In genomic region chr10:96172666-96173065, GRCh38 we compare ENCODE assay signal across 38 cellular contexts.
"Had no signal": no experiment of that assay in that cellular context is flagged by ENCODE, and none has a peak within 500 bp of the region (broad histone marks: within the 10 kb centered on the region; RNA-seq: fewer than 3 reads in every experiment).

No MANE protein-coding gene starts in this region.

- H3K27me3 ChIP-seq: adrenal gland, ascending aorta, body of pancreas, brain microvascular endothelial cell, breast epithelium, cardiac muscle cell had no signal

- H3K4me3 ChIP-seq: adrenal gland, ascending aorta, body of pancreas, breast epithelium, cardiac muscle cell had no signal

- H3K27ac Mint-ChIP-seq: activated naive CD4-positive, alpha-beta T cell treated with anti-CD3 and anti-CD28 coated beads for 36 hours; activated naive CD4-positive, alpha-beta T cell treated with anti-CD3 and anti-CD28 coated beads, Interleukin-2, amount 10 ng/mL, durations not matched to agents 7 days and 5 days; activated naive CD4-positive, alpha-beta T cell treated with anti-CD3 and anti-CD28 coated beads, Interleukin-2, amount 50 U/mL, for 24 hours; activated naive CD8-positive, alpha-beta T cell; activated naive CD8-positive, alpha-beta T cell treated with anti-CD3 and anti-CD28 coated beads for 36 hours; activated naive CD8-positive, alpha-beta T cell treated with anti-CD3 and anti-CD28 coated beads, Interleukin-2, amount 10 ng/mL, durations not matched to agents 7 days and 5 days; activated naive CD8-positive, alpha-beta T cell treated with anti-CD3 and anti-CD28 coated beads, Interleukin-2, amount 50 U/mL, for 24 hours; activated T-cell treated with anti-CD3 and anti-CD28 coated beads, Interleukin-2, amount 50 U/mL, for 24 hours; activated T-cell treated with anti-CD3 and anti-CD28 coated beads, Interleukin-2, amount 50 U/mL, for 72 hours; activated T-helper 1 cell treated with anti-CD3 and anti-CD28 coated beads, Interleukin-12 subunit alpha, Interleukin-12 subunit beta, Interleukin-2, Interleukin-4 antibody, amounts not matched to agents 30 ng/mL and 10 ng/mL and 1 ng/mL, durations not matched to agents 14 hours and 24 hours and 36 hours; activated T-helper 17 cell treated with anti-CD3 and anti-CD28 coated beads, Interleukin-2, amount 50 U/mL, for 72 hours; activated T-helper 2 cell treated with anti-CD3 and anti-CD28 coated beads, Interferon-gamma antibody, Interleukin-2, Interleukin-4, amounts not matched to agents 10 μg/mL and 5 μg/mL and 100 μg/mL, durations not matched to agents 14 hours and 24 hours and 36 hours; brain had no signal

- H3K27ac ChIP-seq: adrenal gland, ascending aorta, body of pancreas, brain microvascular endothelial cell, breast epithelium, cardiac muscle cell had no signal

- H3K36me3 ChIP-seq: adrenal gland, ascending aorta, brain microvascular endothelial cell, breast epithelium, cardiac muscle cell had no signal

- H3K4me1 ChIP-seq: adrenal gland, ascending aorta, body of pancreas, breast epithelium had no signal

- DNase-seq: activated effector memory CD4-positive, alpha-beta T cell treated with anti-CD3 and anti-CD28 coated beads, Interleukin-2, amount 50 U/mL, for 16 hours; activated effector memory CD4-positive, alpha-beta T cell treated with Interleukin-2 at 50 U/mL for 16 hours; activated gamma-delta T cell; activated gamma-delta T cell treated with Interleukin-2 at 50 U/mL for 16 hours; activated naive CD4-positive, alpha-beta T cell; activated naive CD4-positive, alpha-beta T cell treated with anti-CD3 and anti-CD28 coated beads for 36 hours; activated naive CD4-positive, alpha-beta T cell treated with anti-CD3 and anti-CD28 coated beads, Interleukin-2, amount 10 ng/mL, durations not matched to agents 7 days and 5 days; activated naive CD4-positive, alpha-beta T cell treated with anti-CD3 and anti-CD28 coated beads, Interleukin-2, amount 50 U/mL, for 16 hours; activated naive CD4-positive, alpha-beta T cell treated with Interleukin-2 at 50 U/mL for 16 hours; activated naive CD8-positive, alpha-beta T cell treated with anti-CD3 and anti-CD28 coated beads for 36 hours; activated naive CD8-positive, alpha-beta T cell treated with anti-CD3 and anti-CD28 coated beads, Interleukin-2, amount 10 ng/mL, durations not matched to agents 7 days and 5 days; activated naive CD8-positive, alpha-beta T cell treated with anti-CD3 and anti-CD28 coated beads, Interleukin-2, amount 50 U/mL, for 24 hours; activated T-cell treated with anti-CD3 and anti-CD28 coated beads, Interleukin-2, amount 50 U/mL, for 1 hour; activated T-cell treated with anti-CD3 and anti-CD28 coated beads, Interleukin-2, amount 50 U/mL, for 24 hours; activated T-cell treated with anti-CD3 and anti-CD28 coated beads, Interleukin-2, amount 50 U/mL, for 4 hours; activated T-cell treated with anti-CD3 and anti-CD28 coated beads, Interleukin-2, amount 50 U/mL, for 48 hours; activated T-cell treated with anti-CD3 and anti-CD28 coated beads, Interleukin-2, amount 50 U/mL, for 72 hours; adrenal gland; amniotic stem cell; amygdala; anterior cingulate cortex; aorta; body of pancreas; brain microvascular endothelial cell; caudate nucleus; central memory CD4-positive, alpha-beta T cell; cerebellar nuclear complex had no signal

- FAIRE-seq: astrocyte, bronchial epithelial cell had no signal

- H3K36me3 Mint-ChIP-seq: activated naive CD4-positive, alpha-beta T cell treated with anti-CD3 and anti-CD28 coated beads, Interleukin-2, amount 10 ng/mL, durations not matched to agents 7 days and 5 days had no signal

- ATAC-seq: activated naive CD8-positive, alpha-beta T cell treated with anti-CD3 and anti-CD28 coated beads, Interleukin-2, amount 50 U/mL, for 24 hours; activated T-cell treated with anti-CD3 and anti-CD28 coated beads, Interleukin-2, amount 50 U/mL, for 4 hours; activated T-cell treated with anti-CD3 and anti-CD28 coated beads, Interleukin-2, amount 50 U/mL, for 72 hours; activated T-helper 17 cell treated with anti-CD3 and anti-CD28 coated beads, Interleukin-2, amount 50 U/mL, for 72 hours; body of pancreas had no signal
